Comparison of ENCODE assay signal across 15 cellular contexts in genomic region chr5:10268100-10268499, GRCh38.
"Had no signal": no experiment of that assay in that cellular context is flagged by ENCODE, and none has a peak within 500 bp of the region (broad histone marks: within the 10 kb centered on the region; RNA-seq: fewer than 3 reads in every experiment).

No MANE protein-coding gene starts in this region.

- H3K4me1 Mint-ChIP-seq: immature natural killer cell, neural progenitor cell had no signal

- H3K27ac ChIP-seq: neural progenitor cell, pancreas, thyroid gland had no signal

- H3K9me3 Mint-ChIP-seq: activated CD4-positive, alpha-beta memory T cell treated with anti-CD3 and anti-CD28 coated beads for 36 hours; activated T-cell treated with anti-CD3 and anti-CD28 coated beads, Interleukin-2, amount 50 U/mL, for 4 hours; immature natural killer cell had no signal

- H3K36me3 ChIP-seq: neural progenitor cell had no signal

- H3K27me3 ChIP-seq: neural progenitor cell, pancreas, thyroid gland had no signal

- DNase-seq: activated CD4-positive, alpha-beta memory T cell treated with anti-CD3 and anti-CD28 coated beads for 36 hours; activated CD4-positive, CD25-positive, alpha-beta regulatory T cell treated with anti-CD3 and anti-CD28 coated beads, Interleukin-2, amount 50 U/mL, for 72 hours; activated effector memory CD4-positive, alpha-beta T cell treated with Interleukin-2 at 50 U/mL for 16 hours; activated naive CD4-positive, alpha-beta T cell treated with anti-CD3 and anti-CD28 coated beads, Interleukin-2, amount 50 U/mL, for 16 hours; activated T-cell treated with anti-CD3 and anti-CD28 coated beads, Interleukin-2, amount 50 U/mL, for 4 hours; amniotic stem cell; immature natural killer cell; left colon; midbrain; pancreas; stimulated activated CD4-positive, alpha-beta T cell treated with anti-CD3 and anti-CD28 coated beads, Interleukin-12 subunit alpha, Interleukin-12 subunit beta, amount 100 ng/mL, for 4 hours; stimulated activated CD4-positive, alpha-beta T cell treated with anti-CD3 and anti-CD28 coated beads, Interleukin-2, amount 100 ng/mL, for 24 hours; thyroid gland had no signal

- H3K9me3 ChIP-seq: pancreas, thyroid gland had no signal

- H3K4me3 ChIP-seq: lung, neural progenitor cell, pancreas, thyroid gland had no signal

- H3K4me1 ChIP-seq: neural progenitor cell, pancreas had no signal

- H3K27ac Mint-ChIP-seq: activated CD4-positive, alpha-beta memory T cell treated with anti-CD3 and anti-CD28 coated beads for 36 hours; neural progenitor cell had no signal

- H3K4me3 Mint-ChIP-seq: activated CD4-positive, alpha-beta memory T cell treated with anti-CD3 and anti-CD28 coated beads for 36 hours; activated T-cell treated with anti-CD3 and anti-CD28 coated beads, Interleukin-2, amount 50 U/mL, for 4 hours; immature natural killer cell; neural progenitor cell had no signal
